Comparison of ENCODE assay signal across 26 cellular contexts in genomic region chr15:81096398-81096797, GRCh38. TPM values are rescaled to one million over a fixed set of nuclear protein-coding genes. Genes with fewer than 3 reads are reported as not detected.
"Had no signal": no experiment of that assay in that cellular context is flagged by ENCODE, and none has a peak within 500 bp of the region (broad histone marks: within the 10 kb centered on the region; RNA-seq: fewer than 3 reads in every experiment).

No MANE protein-coding gene starts in this region.

- DNase-seq: KBM-7; NCI-H1092; NCI-H1105 treated with DMSO at 0.1 percent for 48 hours; NCI-H1417 treated with DMSO at 0.1 percent for 48 hours; NCI-H146; NCI-H1694 treated with DMSO at 0.1 percent for 48 hours; NCI-H1930; NCI-H2081; NCI-H2107; NCI-H226; NCI-H446; NCI-H510A; NCI-H524 treated with DMSO at 0.1 percent for 48 hours; NCI-H69; NCI-H774; NK-92 treated with Interleukin-12 subunit alpha and Interleukin-12 subunit beta, amount 100 ng/mL, for 24 hours; PC-3; SHP77 treated with DMSO at 0.1 percent for 48 hours; SJCRH30 had no signal

- H3K4me3 ChIP-seq: SJCRH30 had no signal

- H3K9me3 ChIP-seq: SJCRH30 had no signal

- ATAC-seq: HepG2, Panc1, PC-3, Right ventricle myocardium inferior, SK-N-SH treated with all-trans-retinoic acid at 6 μM for 48 hours had no signal

- FAIRE-seq: HepG2 had no signal

- H3K27ac ChIP-seq: SJCRH30 had no signal

- H3K27me3 ChIP-seq: SJCRH30 had no signal

- H3K36me3 ChIP-seq: SJCRH30 had no signal

RNA-seq across cellular contexts. Expression of gene CFAP161, which starts 37.7 kb away (rescaled TPM):
- total RNA-seq: HepG2, MCF 10A, OCI-LY7, SJCRH30 had no signal
- polyA plus RNA-seq: HepG2, IgD-negative memory B cell had no signal
